Comparison of ENCODE assay signal across 27 cellular contexts in genomic region chr7:37150180-37150579, GRCh38.
"Had no signal": no experiment of that assay in that cellular context is flagged by ENCODE, and none has a peak within 500 bp of the region (broad histone marks: within the 10 kb centered on the region; RNA-seq: fewer than 3 reads in every experiment).

No MANE protein-coding gene starts in this region.

- H3K9me3 Mint-ChIP-seq: activated B cell treated with CpG ODN at 0.5 μM for 24 hours; activated CD4-positive, alpha-beta memory T cell treated with anti-CD3 and anti-CD28 coated beads, Interleukin-2, amount 10 ng/mL, durations not matched to agents 7 days and 5 days had no signal

- H3K4me3 Mint-ChIP-seq: activated B cell treated with CpG ODN at 0.5 μM for 24 hours; activated CD4-positive, alpha-beta memory T cell treated with anti-CD3 and anti-CD28 coated beads, Interleukin-2, amount 10 ng/mL, durations not matched to agents 7 days and 5 days; activated naive CD8-positive, alpha-beta T cell treated with anti-CD3 and anti-CD28 coated beads, Interleukin-2, amount 10 ng/mL, durations not matched to agents 7 days and 5 days; brain; naive B cell; neural progenitor cell; stimulated activated naive CD8-positive, alpha-beta T cell treated with anti-CD3 and anti-CD28 coated beads, Interleukin-15, amount 100 ng/mL, for 72 hours; T-cell had no signal

- H3K4me2 ChIP-seq: neural progenitor cell had no signal

- H3K27ac Mint-ChIP-seq: activated B cell treated with CpG ODN at 0.5 μM for 24 hours; activated CD4-positive, alpha-beta memory T cell treated with anti-CD3 and anti-CD28 coated beads, Interleukin-2, amount 10 ng/mL, durations not matched to agents 7 days and 5 days; activated naive CD8-positive, alpha-beta T cell treated with anti-CD3 and anti-CD28 coated beads, Interleukin-2, amount 10 ng/mL, durations not matched to agents 7 days and 5 days; neural progenitor cell; T-cell had no signal

- H3K36me3 ChIP-seq: gastrocnemius medialis, neural progenitor cell, suprapubic skin, vagina had no signal

- H3K4me1 ChIP-seq: gastrocnemius medialis, psoas muscle, suprapubic skin had no signal

- ATAC-seq: gastrocnemius medialis; heart right ventricle; psoas muscle; SK-N-SH treated with all-trans-retinoic acid at 6 μM for 48 hours; stimulated activated naive CD8-positive, alpha-beta T cell treated with anti-CD3 and anti-CD28 coated beads, Interleukin-15, amount 100 ng/mL, for 72 hours; T-cell had no signal

- H3K9ac ChIP-seq: neural progenitor cell had no signal

- H3K27me3 ChIP-seq: gastrocnemius medialis, heart right ventricle, neural progenitor cell, suprapubic skin, vagina had no signal

- H3K4me3 ChIP-seq: gastrocnemius medialis, heart right ventricle, lung, neural progenitor cell, psoas muscle, skin epidermis, suprapubic skin, vagina had no signal

- H3K9me3 ChIP-seq: gastrocnemius medialis, psoas muscle, suprapubic skin, vagina had no signal

- H3K27ac ChIP-seq: gastrocnemius medialis, heart right ventricle, neural progenitor cell, psoas muscle, skin epidermis, suprapubic skin, vagina had no signal

- H3K4me1 Mint-ChIP-seq: activated CD4-positive, alpha-beta memory T cell treated with anti-CD3 and anti-CD28 coated beads, Interleukin-2, amount 10 ng/mL, durations not matched to agents 7 days and 5 days; neural progenitor cell had no signal

- H2AFZ ChIP-seq: neural progenitor cell had no signal

- H3K27me3 Mint-ChIP-seq: activated B cell treated with CpG ODN at 0.5 μM for 24 hours; activated CD4-positive, alpha-beta memory T cell treated with anti-CD3 and anti-CD28 coated beads, Interleukin-2, amount 10 ng/mL, durations not matched to agents 7 days and 5 days; activated naive CD8-positive, alpha-beta T cell treated with anti-CD3 and anti-CD28 coated beads, Interleukin-2, amount 10 ng/mL, durations not matched to agents 7 days and 5 days; brain; naive B cell; stimulated activated naive CD8-positive, alpha-beta T cell treated with anti-CD3 and anti-CD28 coated beads, Interleukin-15, amount 100 ng/mL, for 72 hours; T-cell had no signal

- DNase-seq: activated B cell treated with CpG ODN at 0.5 μM for 24 hours; activated CD4-positive, alpha-beta memory T cell treated with anti-CD3 and anti-CD28 coated beads, Interleukin-2, amount 10 ng/mL, durations not matched to agents 7 days and 5 days; activated CD4-positive, alpha-beta T cell treated with anti-CD3 and anti-CD28 coated beads for 4 hours; activated naive CD4-positive, alpha-beta T cell; activated naive CD8-positive, alpha-beta T cell treated with anti-CD3 and anti-CD28 coated beads, Interleukin-2, amount 10 ng/mL, durations not matched to agents 7 days and 5 days; central memory CD4-positive, alpha-beta T cell; cortex of kidney; effector CD4-positive, alpha-beta T cell; gastrocnemius medialis; heart right ventricle; midbrain; naive B cell; psoas muscle; right cardiac atrium; stimulated activated CD4-positive, alpha-beta T cell treated with anti-CD3 and anti-CD28 coated beads, Interleukin-15, amount 100 ng/mL, for 24 hours; stimulated activated CD4-positive, alpha-beta T cell treated with anti-CD3 and anti-CD28 coated beads, Interleukin-2, amount 100 ng/mL, for 48 hours; stimulated activated naive CD8-positive, alpha-beta T cell treated with anti-CD3 and anti-CD28 coated beads, Interleukin-15, amount 100 ng/mL, for 72 hours; T-cell; T-helper 9 cell; trophoblast cell had no signal
